In genomic region chr9:115880221-115880620, GRCh38 we compare ENCODE assay signal across 34 cellular contexts.
"Had no signal": no experiment of that assay in that cellular context is flagged by ENCODE, and none has a peak within 500 bp of the region (broad histone marks: within the 10 kb centered on the region; RNA-seq: fewer than 3 reads in every experiment).

No MANE protein-coding gene starts in this region.

- H3K9me3 ChIP-seq: adrenal gland, Peyer's patch had no signal

- H3K36me3 ChIP-seq: adrenal gland, Peyer's patch had no signal

- H3K4me1 ChIP-seq: adrenal gland, Peyer's patch had no signal

- ATAC-seq: activated CD4-positive, alpha-beta T cell treated with anti-CD3 and anti-CD28 coated beads for 36 hours; activated CD4-positive, CD25-positive, alpha-beta regulatory T cell treated with anti-CD3 and anti-CD28 coated beads, Interleukin-2, amount 50 U/mL, for 24 hours; activated naive CD4-positive, alpha-beta T cell treated with anti-CD3 and anti-CD28 coated beads, Interleukin-2, amount 50 U/mL, for 72 hours; activated T-cell treated with anti-CD3 and anti-CD28 coated beads, Interleukin-2, amount 50 U/mL, for 4 hours; PC-3; Right ventricle myocardium inferior; WTC11 had no signal

- H3K4me2 ChIP-seq: KMS-11 had no signal

- H3K4me3 ChIP-seq: adrenal gland, Peyer's patch had no signal

- H3K27ac ChIP-seq: adrenal gland, KMS-11, Peyer's patch, RWPE1 had no signal

- H3K9ac ChIP-seq: KMS-11 had no signal

- H3K27me3 Mint-ChIP-seq: activated CD4-positive, alpha-beta memory T cell treated with anti-CD3 and anti-CD28 coated beads for 36 hours; activated CD4-positive, alpha-beta T cell treated with anti-CD3 and anti-CD28 coated beads for 36 hours had no signal

- H3K27ac Mint-ChIP-seq: activated CD4-positive, alpha-beta memory T cell treated with anti-CD3 and anti-CD28 coated beads for 36 hours; activated CD4-positive, alpha-beta T cell treated with anti-CD3 and anti-CD28 coated beads for 36 hours; activated naive CD4-positive, alpha-beta T cell treated with anti-CD3 and anti-CD28 coated beads for 36 hours; activated naive CD4-positive, alpha-beta T cell treated with anti-CD3 and anti-CD28 coated beads, Interleukin-2, amount 50 U/mL, for 72 hours; activated T-helper 1 cell treated with anti-CD3 and anti-CD28 coated beads, Interleukin-12 subunit alpha, Interleukin-12 subunit beta, Interleukin-2, Interleukin-4 antibody, amounts not matched to agents 30 ng/mL and 10 ng/mL and 1 ng/mL, durations not matched to agents 14 hours and 24 hours and 36 hours; brain; WTC11 had no signal

- H3K4me1 Mint-ChIP-seq: activated CD4-positive, alpha-beta T cell treated with anti-CD3 and anti-CD28 coated beads for 36 hours; brain had no signal

- H3K4me3 Mint-ChIP-seq: activated CD4-positive, alpha-beta memory T cell treated with anti-CD3 and anti-CD28 coated beads for 36 hours; activated CD4-positive, alpha-beta T cell treated with anti-CD3 and anti-CD28 coated beads for 36 hours; activated naive CD4-positive, alpha-beta T cell treated with anti-CD3 and anti-CD28 coated beads for 36 hours; activated T-cell treated with anti-CD3 and anti-CD28 coated beads, Interleukin-2, amount 50 U/mL, for 4 hours; activated T-helper 1 cell treated with anti-CD3 and anti-CD28 coated beads, Interleukin-12 subunit alpha, Interleukin-12 subunit beta, Interleukin-2, Interleukin-4 antibody, amounts not matched to agents 30 ng/mL and 10 ng/mL and 1 ng/mL, durations not matched to agents 14 hours and 24 hours and 36 hours; brain; WTC11 had no signal

- H3K36me3 Mint-ChIP-seq: activated CD4-positive, alpha-beta memory T cell treated with anti-CD3 and anti-CD28 coated beads for 36 hours; activated naive CD4-positive, alpha-beta T cell treated with anti-CD3 and anti-CD28 coated beads, Interleukin-2, amount 50 U/mL, for 72 hours; brain; WTC11 had no signal

- H3K9me3 Mint-ChIP-seq: activated CD4-positive, alpha-beta memory T cell treated with anti-CD3 and anti-CD28 coated beads for 36 hours; activated T-cell treated with anti-CD3 and anti-CD28 coated beads, Interleukin-2, amount 50 U/mL, for 4 hours; activated T-helper 1 cell treated with anti-CD3 and anti-CD28 coated beads, Interleukin-12 subunit alpha, Interleukin-12 subunit beta, Interleukin-2, Interleukin-4 antibody, amounts not matched to agents 30 ng/mL and 10 ng/mL and 1 ng/mL, durations not matched to agents 14 hours and 24 hours and 36 hours had no signal

- H3K27me3 ChIP-seq: adrenal gland, Peyer's patch had no signal

- DNase-seq: activated CD4-positive, alpha-beta memory T cell treated with anti-CD3 and anti-CD28 coated beads for 36 hours; activated CD4-positive, alpha-beta T cell treated with anti-CD3 and anti-CD28 coated beads for 36 hours; activated CD4-positive, alpha-beta T cell treated with anti-CD3 and anti-CD28 coated beads, Interleukin-2, amount 50 U/mL, for 1 hour; activated CD8-positive, alpha-beta memory T cell treated with anti-CD3 and anti-CD28 coated beads, Interleukin-2, amount 50 U/mL, for 4 hours; activated gamma-delta T cell treated with Interleukin-2 at 50 U/mL for 16 hours; activated naive CD4-positive, alpha-beta T cell treated with anti-CD3 and anti-CD28 coated beads for 36 hours; activated T-cell treated with anti-CD3 and anti-CD28 coated beads for 4 hours; activated T-cell treated with anti-CD3 and anti-CD28 coated beads, Interleukin-2, amount 50 U/mL, for 4 hours; adrenal gland; anterior cingulate cortex; caudate nucleus; cerebellar nuclear complex; NCI-H1105; NCI-H1417 treated with DMSO at 0.1 percent for 48 hours; NCI-H187; NCI-H2029 treated with DMSO at 0.1 percent for 48 hours; NCI-H2107; NCI-H2171; NCI-H510A; NCI-H526; NCI-H748 treated with DMSO at 0.1 percent for 48 hours; NK-92 treated with Interleukin-12 subunit alpha and Interleukin-12 subunit beta, amount 100 ng/mL, for 24 hours; PC-3; Peyer's patch; SW 1271; T1000 had no signal
